ENCODE assay signal across 10 cellular contexts in the genomic region with DNA sequence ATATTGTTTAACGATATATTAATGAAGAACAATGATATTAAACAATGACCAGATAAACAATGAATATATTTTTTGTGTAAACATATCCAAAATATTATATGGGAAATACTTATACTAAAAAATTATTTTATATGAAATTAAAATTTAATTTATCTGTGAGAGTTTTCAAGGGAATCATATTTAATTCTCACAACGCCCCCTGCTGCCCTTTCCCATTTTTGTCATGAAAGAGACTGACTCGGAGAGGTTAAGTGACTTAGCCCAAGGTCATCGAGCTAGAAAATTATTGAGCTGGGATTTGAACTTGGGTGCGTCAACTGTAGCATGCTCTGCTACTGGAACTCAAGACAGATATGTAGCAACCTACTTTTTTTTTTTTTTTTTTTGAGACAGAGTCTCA. TPM values are rescaled to one million over a fixed set of nuclear protein-coding genes. Genes with fewer than 3 reads are reported as not detected.
DNase-seq lines count a peak whose midpoint lies in the region; ATAC-seq and TF ChIP-seq lines count a peak whose summit lies in the region.
"Had no signal": no experiment of that assay in that cellular context is flagged by ENCODE, and none has a peak within 500 bp of the region (broad histone marks: within the 10 kb centered on the region; RNA-seq: fewer than 3 reads in every experiment).

No MANE protein-coding gene starts in this region.

- H3K4me1 ChIP-seq in neuronal stem cell (ENCODE audit: control insufficient read depth in 2 of 2, insufficient read depth in 1 of 2, low read depth in 1 of 2, low read length in 2 of 2): peaks cover 6 to 7% of the 10 kb centered on the region in 2 donors

- no peak overlapping the region for H3K14ac ChIP-seq in neuronal stem cell (ENCODE audit: low read length)

- no peak for ATAC-seq in GM18520 (IDR thresholded peaks at IDR 0.05; ENCODE audit: unreplicated experiment)

- no peak overlapping the region for H3K23ac ChIP-seq in neuronal stem cell (ENCODE audit: low read depth, low read length, poor library complexity)

- no peak overlapping the region for H2AK5ac ChIP-seq in neuronal stem cell (ENCODE audit: low read depth, low read length)

- no peak overlapping the region for H3K27ac Mint-ChIP-seq in immature natural killer cell
- H3K27ac Mint-ChIP-seq: stimulated activated naive CD8-positive, alpha-beta T cell treated with anti-CD3 and anti-CD28 coated beads, Interleukin-15, Interleukin-2, amounts not matched to agents 100 ng/mL and 50 ng/mL, for 24 hours had no signal

- no peak overlapping the region for H3K4ac ChIP-seq in neuronal stem cell (ENCODE audit: low read length)

- H4K8ac ChIP-seq in neuronal stem cell (ENCODE audit: low read depth, low read length): no peak overlapping the region

- no peaks in the 10 kb centered on the region for H3K9me3 Mint-ChIP-seq in immature natural killer cell
- H3K9me3 Mint-ChIP-seq: stimulated activated naive CD8-positive, alpha-beta T cell treated with anti-CD3 and anti-CD28 coated beads, Interleukin-15, Interleukin-2, amounts not matched to agents 100 ng/mL and 50 ng/mL, for 24 hours had no signal

- 100% methylated on average over 1 of the region's 5 CpGs; no CpG with 5 or more reads in 1 of the 2 donors for WGBS in neuronal stem cell (ENCODE audit: extremely low coverage in 2 of 2, insufficient read length in 2 of 2, insufficient replicate concordance in 1 of 2), 2 donors

- no peak overlapping the region for H2BK120ac ChIP-seq in neuronal stem cell (ENCODE audit: low read depth, low read length)

- TF ChIP-seq CTCF in AG09319 (IDR thresholded peaks at IDR 0.05; ENCODE audit: low read depth, low read length): peak; percentile 37
- peak; percentile 19; the same call in 1 of the 2 replicates for TF ChIP-seq CTCF in GM12875 (IDR thresholded peaks at IDR 0.05; ENCODE audit: borderline replicate concordance, insufficient read depth, low read depth, low read length)

- no peaks in the 10 kb centered on the region for H3K36me3 ChIP-seq in neuronal stem cell (replicated peaks in 1 of 2; ENCODE audit: control insufficient read depth in 2 of 2, insufficient read depth in 2 of 2, low read length in 2 of 2)

- H2BK5ac ChIP-seq in neuronal stem cell (ENCODE audit: low read length): no peak overlapping the region

- H3K9me3 ChIP-seq in neuronal stem cell (replicated peaks in 1 of 2; ENCODE audit: control insufficient read depth in 2 of 2, insufficient read depth in 1 of 2, low read depth in 1 of 2, low read length in 2 of 2): no peaks in the 10 kb centered on the region

- no peak for DNase-seq in AG09319 (ENCODE audit: extremely low read depth, low read depth)
- DNase-seq in activated CD4-positive, alpha-beta T cell treated with anti-CD3 and anti-CD28 coated beads for 4 hours: peak; percentile 22 to 39
- peak; percentile 22 for DNase-seq in iris pigment epithelial cell (ENCODE audit: low read depth)
- no peak for DNase-seq in neuronal stem cell (ENCODE audit: low spot score)
- DNase-seq in immature natural killer cell: no peak
- DNase-seq in NCI-H2029 treated with DMSO at 0.1 percent for 48 hours (lab: John Stamatoyannopoulos, UW): no peak
- DNase-seq: GOT3 had no signal

- H3K4me1 Mint-ChIP-seq in immature natural killer cell: no peaks in the 10 kb centered on the region

- H3K4me3 Mint-ChIP-seq in immature natural killer cell: no peak overlapping the region
- H3K4me3 Mint-ChIP-seq: stimulated activated naive CD8-positive, alpha-beta T cell treated with anti-CD3 and anti-CD28 coated beads, Interleukin-15, Interleukin-2, amounts not matched to agents 100 ng/mL and 50 ng/mL, for 24 hours had no signal

- no peak overlapping the region for H2AFZ ChIP-seq in neuronal stem cell (ENCODE audit: low read length)

- no peak overlapping the region for H3K18ac ChIP-seq in neuronal stem cell (ENCODE audit: low read length)

- H3K27me3 Mint-ChIP-seq in immature natural killer cell (ENCODE audit: low read depth in 3 of 3): peaks cover 0 to 2% (median under 1%) of the 10 kb centered on the region in 3 donors
- H3K27me3 Mint-ChIP-seq: stimulated activated naive CD8-positive, alpha-beta T cell treated with anti-CD3 and anti-CD28 coated beads, Interleukin-15, Interleukin-2, amounts not matched to agents 100 ng/mL and 50 ng/mL, for 24 hours had no signal

- H3K4me3 ChIP-seq in GM12875 (ENCODE audit: low read depth, low read length): no peak overlapping the region
- no peak overlapping the region for H3K4me3 ChIP-seq in neuronal stem cell (ENCODE audit: low read length in 2 of 2)

- H3K27ac ChIP-seq in neuronal stem cell (replicated peaks; ENCODE audit: low read length): no peak overlapping the region

- no peak overlapping the region for H2BK15ac ChIP-seq in neuronal stem cell (ENCODE audit: low read length)

- no peak overlapping the region for H2BK12ac ChIP-seq in neuronal stem cell (ENCODE audit: low read length)

- H3K4me2 ChIP-seq in neuronal stem cell (ENCODE audit: insufficient read depth, low read length, poor library complexity, severe bottlenecking): no peak overlapping the region

- no peaks in the 10 kb centered on the region for H3K36me3 Mint-ChIP-seq in immature natural killer cell

- no peak overlapping the region for H4K91ac ChIP-seq in neuronal stem cell (ENCODE audit: low read depth, low read length, poor library complexity)

- H3K9ac ChIP-seq in neuronal stem cell (ENCODE audit: low read depth, low read length, poor library complexity): no peak overlapping the region

- peaks cover 0 to 12% (median 0%) of the 10 kb centered on the region in 3 experiments for H3K27me3 ChIP-seq in neuronal stem cell (ENCODE audit: control insufficient read depth in 3 of 3, insufficient read depth in 3 of 3, low read depth in 1 of 3, low read length in 3 of 3)

- no peaks in the 10 kb centered on the region for H3K79me1 ChIP-seq in neuronal stem cell (ENCODE audit: low read depth, low read length)

RNA-seq across cellular contexts. Expression of a gene that starts 7.2 kb away (rescaled TPM):
- 1.8 TPM for polyA plus RNA-seq in neuronal stem cell (2013, experiment 1 of 2)
- 2.2 TPM for polyA plus RNA-seq in neuronal stem cell (2013, experiment 2 of 2)
- under 1 TPM in 1 of 3 donors, not detected in 2; 1.00 TPM for polyA plus RNA-seq in immature natural killer cell

RNA-seq across cellular contexts. Expression of a gene that starts 22.4 kb away (rescaled TPM):
- 8.9 TPM for polyA plus RNA-seq in neuronal stem cell (2013, experiment 1 of 2)
- polyA plus RNA-seq in neuronal stem cell (2013, experiment 2 of 2): 8.5 TPM
- polyA plus RNA-seq in immature natural killer cell: 10 to 100 TPM; 50.5 to 54.2 (median 54.1) TPM

RNA-seq across cellular contexts. Expression of a gene that starts 31.5 kb away (rescaled TPM):
- polyA plus RNA-seq in neuronal stem cell (2013, experiment 1 of 2): 0.04 TPM
- 0.07 TPM for polyA plus RNA-seq in neuronal stem cell (2013, experiment 2 of 2)
- not detected for polyA plus RNA-seq in immature natural killer cell

RNA-seq across cellular contexts. Expression of a gene that starts 32.4 kb away (rescaled TPM):
- not detected for polyA plus RNA-seq in neuronal stem cell (2013, experiment 1 of 2)
- 0.04 TPM for polyA plus RNA-seq in neuronal stem cell (2013, experiment 2 of 2)
- polyA plus RNA-seq in immature natural killer cell: not detected

RNA-seq across cellular contexts. Expression of a gene that starts 45.9 kb away (rescaled TPM):
- 17.6 TPM for polyA plus RNA-seq in neuronal stem cell (2013, experiment 1 of 2)
- polyA plus RNA-seq in neuronal stem cell (2013, experiment 2 of 2): 18.9 TPM
- 10 to 100 TPM in 1 of 3 donors, 1 to 10 TPM in 2; 9.8 to 23.0 (median 9.9) TPM for polyA plus RNA-seq in immature natural killer cell

Comparison
In these comparisons a context has a peak if more than half of its experiments do, and no peak if none do; other contexts are left out.
1. DNase-seq: peak in activated CD4-positive, alpha-beta T cell treated with anti-CD3 and anti-CD28 coated beads for 4 hours (2 of 2) and iris pigment epithelial cell (single experiment); none in AG09319 (single experiment), neuronal stem cell (single experiment), immature natural killer cell (0 of 3) and NCI-H2029 treated with DMSO at 0.1 percent for 48 hours (single experiment).